Comparison of ENCODE assay signal across 8 cellular contexts in the genomic region with DNA sequence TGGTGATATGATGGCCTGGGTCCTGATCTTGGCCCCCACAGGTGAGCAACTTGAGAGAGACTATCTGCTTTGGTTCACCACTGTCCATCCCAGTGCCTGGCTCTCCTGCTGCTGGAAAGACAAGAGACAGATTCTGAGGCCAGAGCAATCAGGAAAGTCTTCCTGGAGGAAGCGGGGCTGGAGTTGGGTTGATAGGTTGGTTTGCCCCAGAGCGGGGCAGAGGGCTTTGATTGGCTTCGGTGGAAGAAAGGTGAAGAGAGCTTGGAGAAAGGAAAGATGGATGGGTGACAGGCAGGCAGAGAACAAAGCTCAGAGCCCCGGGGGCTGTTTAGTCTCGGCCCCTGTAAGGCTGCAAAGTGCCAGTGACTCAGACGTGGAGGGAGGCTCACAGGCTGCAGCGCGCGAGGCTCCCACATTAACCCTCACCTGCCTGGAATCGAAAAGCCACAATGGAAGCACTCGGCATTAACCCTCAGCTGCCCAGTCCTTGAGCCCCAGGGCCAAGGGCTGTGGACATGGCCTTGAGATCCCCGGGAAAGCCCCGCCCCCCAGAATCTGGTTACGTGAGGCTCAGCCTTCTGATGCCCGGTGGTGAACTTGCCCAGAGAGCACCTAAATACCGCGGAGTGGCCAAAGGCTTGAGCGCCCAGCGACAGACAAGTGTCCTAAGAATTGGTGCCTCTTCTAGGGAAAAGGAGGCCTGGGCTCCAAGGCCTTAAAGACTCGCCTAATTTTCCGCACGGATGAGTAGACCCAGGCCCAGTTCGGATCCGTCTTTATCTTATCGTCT. TPM values are rescaled to one million over a fixed set of nuclear protein-coding genes. Genes with fewer than 3 reads are reported as not detected.
DNase-seq lines count a peak whose midpoint lies in the region; ATAC-seq and TF ChIP-seq lines count a peak whose summit lies in the region.

No MANE protein-coding gene starts in this region.

- no peaks in the 10 kb centered on the region for H3K36me3 Mint-ChIP-seq in CD4-positive, alpha-beta memory T cell

- H3K4me1 ChIP-seq in CD4-positive, alpha-beta memory T cell (ENCODE audit: insufficient read depth, low read length): peaks cover 14% of the 10 kb centered on the region
- H3K4me1 ChIP-seq in Karpas-422 (ENCODE audit: low read length) (peaks cover 21% of the 10 kb centered on the region), body of pancreas (peaks cover 22% of the 10 kb centered on the region), subcutaneous abdominal adipose tissue (ENCODE audit: control insufficient read depth in 5 of 5, insufficient read depth in 5 of 5, low read length in 5 of 5) (peaks cover 8 to 46% (median 41%) of the 10 kb centered on the region in 5 donors)

- DNase-seq in CD4-positive, alpha-beta memory T cell: no peak
- DNase-seq in Karpas-422: no peak
- DNase-seq in body of pancreas: peak; percentile 39 to 58 (median 54)
- DNase-seq in kidney tubule cell (ENCODE audit: low spot score): peak; percentile 53
- DNase-seq in AML-193 (lab: John Stamatoyannopoulos, UW): no peak

- POLR2A ChIA-PET in CD4-positive, alpha-beta memory T cell (lab: Charles Lee; ENCODE audit: partially characterized antibody): interaction anchor here (0.6 to 1.6 kb wide), 4 partner anchors 22 to 94 kb away, joined by 3 to 8 read pairs (median 5); partner anchors contain the start of genes PSME3IP1 and RSPRY1

- H3K9me3 ChIP-seq in CD4-positive, alpha-beta memory T cell (ENCODE audit: control insufficient read depth in 1 of 2, low read length in 2 of 2): no peaks in the 10 kb centered on the region
- no peaks in the 10 kb centered on the region for H3K9me3 ChIP-seq in Karpas-422 (ENCODE audit: low read length)
- H3K9me3 ChIP-seq in body of pancreas: no peaks in the 10 kb centered on the region
- H3K9me3 ChIP-seq in subcutaneous abdominal adipose tissue (ENCODE audit: control insufficient read depth in 5 of 5, low read length in 5 of 5): no peaks in the 10 kb centered on the region

- TF ChIP-seq CTCF in body of pancreas (IDR thresholded peaks at IDR 0.05): no peak

- H4K20me1 ChIP-seq in Karpas-422 (ENCODE audit: insufficient read depth, low read depth, low read length): peaks cover 3% of the 10 kb centered on the region; the same call in 1 of the 2 replicates

- H3K27me3 Mint-ChIP-seq in CD4-positive, alpha-beta memory T cell: peaks cover 0 to 5% of the 10 kb centered on the region in 2 donors

- peak; percentile 16 for ATAC-seq in body of pancreas
- ATAC-seq in GM21360 (IDR thresholded peaks at IDR 0.05; ENCODE audit: unreplicated experiment): no peak
- ATAC-seq in GM21526 (IDR thresholded peaks at IDR 0.05; ENCODE audit: low FRiP score, unreplicated experiment): no peak

- WGBS in body of pancreas, 2 donors: 21 to 22% methylated on average over 24 to 25 of the region's 25 CpGs

- intact Hi-C loops in CD4-positive, alpha-beta memory T cell (cut with micrococcal nuclease): no loop called here
- intact Hi-C loops in body of pancreas (cut with DNase I): no loop called here

- no peak overlapping the region for H3K27ac ChIP-seq in CD4-positive, alpha-beta memory T cell (ENCODE audit: low read depth, low read length)
- H3K27ac ChIP-seq in Karpas-422 (ENCODE audit: low read length): no peak overlapping the region
- H3K27ac ChIP-seq in body of pancreas: peak overlapping the region in 3 of 4 donors; percentile 67 to 78 (median 76)
- H3K27ac ChIP-seq in subcutaneous abdominal adipose tissue (ENCODE audit: low read depth, low read length): peak overlapping the region; percentile 69

- H3K9me2 ChIP-seq in Karpas-422 (replicated peaks; ENCODE audit: insufficient read depth, low read length): no peaks in the 10 kb centered on the region

- peaks cover 0 to 4% (median 0%) of the 10 kb centered on the region in 8 donors for H3K9me3 Mint-ChIP-seq in CD4-positive, alpha-beta memory T cell

- H3K9ac ChIP-seq in Karpas-422 (ENCODE audit: low read length): no peak overlapping the region
- H3K9ac ChIP-seq in subcutaneous abdominal adipose tissue (ENCODE audit: low read length in 5 of 5): peak overlapping the region in 4 of 5 donors; percentile 71 to 87 (median 78)

- H3K79me2 ChIP-seq in Karpas-422 (ENCODE audit: low read length): no peaks in the 10 kb centered on the region

- H3K4me1 Mint-ChIP-seq in CD4-positive, alpha-beta memory T cell: peaks cover 2 to 19% (median 10%) of the 10 kb centered on the region in 4 donors

- CTCF ChIA-PET in CD4-positive, alpha-beta memory T cell (lab: Charles Lee; ENCODE audit: partially characterized antibody): interaction anchor here (0.5 to 5.3 kb wide), 10 partner anchors 8 to 127 kb away, joined by 3 to 47 read pairs (median 8); partner anchors contain the start of genes PSME3IP1 and RSPRY1

- no peak overlapping the region for H3K4me3 ChIP-seq in CD4-positive, alpha-beta memory T cell (ENCODE audit: low read length in 2 of 2)
- no peak overlapping the region; the same call in 1 of the 2 replicates for H3K4me3 ChIP-seq in Karpas-422 (ENCODE audit: low read length)
- peak overlapping the region in 1 of 2 donors; percentile 43 for H3K4me3 ChIP-seq in body of pancreas
- peak overlapping the region; percentile 68 to 79 (median 75) for H3K4me3 ChIP-seq in subcutaneous abdominal adipose tissue (ENCODE audit: low read depth in 1 of 5, low read length in 5 of 5)

- H2AFZ ChIP-seq in Karpas-422 (ENCODE audit: low read length): no peak overlapping the region

- H3K36me3 ChIP-seq in CD4-positive, alpha-beta memory T cell (ENCODE audit: insufficient read depth, low read length): no peaks in the 10 kb centered on the region
- H3K36me3 ChIP-seq in Karpas-422 (ENCODE audit: insufficient read depth, low read length) (no peaks in the 10 kb centered on the region), body of pancreas (replicated peaks in 1 of 2; ENCODE audit: insufficient read depth in 1 of 2, low read depth in 2 of 2) (no peaks in the 10 kb centered on the region), subcutaneous abdominal adipose tissue (ENCODE audit: control insufficient read depth in 5 of 5, insufficient read depth in 5 of 5, low read length in 5 of 5) (peaks cover 0 to 3% (median 0%) of the 10 kb centered on the region in 5 donors)

- no peak for TF ChIP-seq POLR2A in body of pancreas (IDR thresholded peaks at IDR 0.05)

- no peaks in the 10 kb centered on the region for H3K27me3 ChIP-seq in CD4-positive, alpha-beta memory T cell (ENCODE audit: insufficient read depth, low read length)
- H3K27me3 ChIP-seq in Karpas-422 (ENCODE audit: low read length): no peaks in the 10 kb centered on the region
- H3K27me3 ChIP-seq in body of pancreas: no peaks in the 10 kb centered on the region
- H3K27me3 ChIP-seq in subcutaneous abdominal adipose tissue (ENCODE audit: control insufficient read depth in 5 of 5, insufficient read depth in 4 of 5, low read length in 5 of 5): no peaks in the 10 kb centered on the region

- H3K4me2 ChIP-seq in Karpas-422 (ENCODE audit: low read depth, low read length, poor library complexity, severe bottlenecking): peak overlapping the region; percentile 69

- peak overlapping the region in 3 of 7 donors; percentile 19 to 72 (median 72) for H3K27ac Mint-ChIP-seq in CD4-positive, alpha-beta memory T cell

- H3K4me3 Mint-ChIP-seq in CD4-positive, alpha-beta memory T cell: peak overlapping the region; percentile 74 to 85 (median 82)

RNA-seq across cellular contexts. Expression of gene CPNE2, which starts 1.0 kb away (rescaled TPM):
- total RNA-seq in CD4-positive, alpha-beta memory T cell: 1 to 10 TPM; 3.8 to 4.1 TPM
- 1 to 10 TPM; 6.7 to 6.8 TPM for polyA plus RNA-seq in CD4-positive, alpha-beta memory T cell
- total RNA-seq in Karpas-422 (2014; rRNA removed; shearing (Covaris generic); ENCODE audit: low replicate concordance): 4.6 and 5.1 TPM in 2 replicates
- 10 to 100 TPM in 1 of 2 donors, 1 to 10 TPM in 1; 8.8 to 16.5 TPM for total RNA-seq in body of pancreas

Comparison
In these comparisons a context has a peak if more than half of its experiments do, and no peak if none do; other contexts are left out.
1. DNase-seq: peak in body of pancreas (4 of 4) and kidney tubule cell (single experiment); none in CD4-positive, alpha-beta memory T cell (0 of 5), Karpas-422 (single experiment) and AML-193 (0 of 2).
2. H3K27ac ChIP-seq: peak in body of pancreas (3 of 4) and subcutaneous abdominal adipose tissue (single experiment); none in CD4-positive, alpha-beta memory T cell (single experiment) and Karpas-422 (single experiment).
3. H3K4me3 ChIP-seq: peak in subcutaneous abdominal adipose tissue (5 of 5); none in CD4-positive, alpha-beta memory T cell (0 of 2) and Karpas-422 (single experiment).